ENCODE assay signal across 17 cellular contexts in the genomic region with DNA sequence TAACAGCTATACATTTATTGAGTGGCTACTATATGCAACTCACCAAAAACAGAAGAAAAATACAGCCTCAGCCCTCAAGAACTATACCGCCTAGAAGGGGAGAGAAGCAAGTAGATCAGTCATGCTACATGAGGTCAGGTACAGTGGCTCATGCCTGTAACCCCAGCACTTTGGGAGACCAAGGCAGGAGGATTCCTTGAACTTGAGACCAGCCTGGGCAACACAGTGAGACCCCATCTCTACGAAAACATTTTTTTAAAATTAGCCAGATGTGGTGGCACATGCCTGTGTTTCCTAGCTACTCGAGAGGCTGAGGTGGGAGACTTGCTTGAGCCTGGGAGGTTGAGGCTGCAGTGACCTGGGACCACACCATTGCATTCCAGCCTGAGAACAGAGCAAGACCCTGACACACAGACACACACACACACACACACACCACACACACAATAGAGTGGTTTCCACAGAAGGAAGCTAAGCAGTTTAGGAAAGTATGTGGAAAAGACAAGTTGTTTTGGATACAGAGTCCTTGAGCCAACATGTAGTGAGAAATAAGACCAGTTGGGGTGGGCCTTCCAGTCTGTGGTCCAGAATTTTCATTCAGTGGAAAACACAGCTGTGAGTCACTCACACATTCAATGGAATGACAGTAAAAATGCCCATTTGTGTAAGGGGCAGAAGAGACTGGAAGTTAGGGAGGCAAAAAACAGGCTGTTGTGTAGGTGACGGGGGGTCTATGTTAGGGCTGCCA. TPM values are rescaled to one million over a fixed set of nuclear protein-coding genes. Genes with fewer than 3 reads are reported as not detected.
DNase-seq lines count a peak whose midpoint lies in the region; ATAC-seq and TF ChIP-seq lines count a peak whose summit lies in the region.
"Had no signal": no experiment of that assay in that cellular context is flagged by ENCODE, and none has a peak within 500 bp of the region (broad histone marks: within the 10 kb centered on the region; RNA-seq: fewer than 3 reads in every experiment).

No MANE protein-coding gene starts in this region.

- no peak overlapping the region for H3K23ac ChIP-seq in neuronal stem cell (ENCODE audit: low read depth, low read length, poor library complexity)

- no peak overlapping the region for H4K8ac ChIP-seq in neuronal stem cell (ENCODE audit: low read depth, low read length)

- H3K4me1 Mint-ChIP-seq in T-helper 2 cell treated with Interferon-gamma antibody and Interleukin-4, amounts not matched to agents 5 μg/mL and 100 μg/mL, for 36 hours (ENCODE audit: low read depth) = peaks cover 7% of the 10 kb centered on the region

- POLR2A ChIA-PET in BJ (lab: Charles Lee) = no interaction called here

- no peak overlapping the region for H2BK15ac ChIP-seq in neuronal stem cell (ENCODE audit: low read length)

- H3K9me3 Mint-ChIP-seq in T-helper 2 cell treated with Interferon-gamma antibody and Interleukin-4, amounts not matched to agents 5 μg/mL and 100 μg/mL, for 36 hours = no peaks in the 10 kb centered on the region
- H3K9me3 Mint-ChIP-seq: activated T-cell treated with anti-CD3 and anti-CD28 coated beads, Interleukin-2, amount 50 U/mL, for 4 hours; stimulated activated naive CD8-positive, alpha-beta T cell treated with anti-CD3 and anti-CD28 coated beads, Interleukin-15, Interleukin-2, amounts not matched to agents 100 ng/mL and 50 ng/mL, for 24 hours had no signal

- TF ChIP-seq CTCF in BJ (IDR thresholded peaks at IDR 0.05; ENCODE audit: insufficient read depth, low read depth, low read length) (no peak), esophagus squamous epithelium (IDR thresholded peaks at IDR 0.05) (no peak), testis (IDR thresholded peaks at IDR 0.05) (no peak)

- H3K4me1 ChIP-seq in esophagus squamous epithelium (peaks cover 25 to 77% (median 36%) of the 10 kb centered on the region in 3 donors), neuronal stem cell (ENCODE audit: control insufficient read depth in 2 of 2, insufficient read depth in 1 of 2, low read depth in 1 of 2, low read length in 2 of 2) (peaks cover 0 to 1% of the 10 kb centered on the region in 2 donors), testis (peaks cover 33% of the 10 kb centered on the region)

- H3K79me1 ChIP-seq in neuronal stem cell (ENCODE audit: low read depth, low read length) = peaks cover 2% of the 10 kb centered on the region

- H2AK5ac ChIP-seq in neuronal stem cell (ENCODE audit: low read depth, low read length) = no peak overlapping the region

- H2BK12ac ChIP-seq in neuronal stem cell (ENCODE audit: low read length) = no peak overlapping the region

- H3K27me3 ChIP-seq in BJ (ENCODE audit: control insufficient read depth, insufficient read depth, low read length) = no peaks in the 10 kb centered on the region
- no peaks in the 10 kb centered on the region for H3K27me3 ChIP-seq in esophagus squamous epithelium
- H3K27me3 ChIP-seq in neuronal stem cell (ENCODE audit: control insufficient read depth in 3 of 3, insufficient read depth in 3 of 3, low read depth in 1 of 3, low read length in 3 of 3) = no peaks in the 10 kb centered on the region
- no peaks in the 10 kb centered on the region for H3K27me3 ChIP-seq in testis

- no peak overlapping the region for H2BK5ac ChIP-seq in neuronal stem cell (ENCODE audit: low read length)

- H3K4me2 ChIP-seq in neuronal stem cell (ENCODE audit: insufficient read depth, low read length, poor library complexity, severe bottlenecking) = no peak overlapping the region

- no peak overlapping the region for H2BK120ac ChIP-seq in neuronal stem cell (ENCODE audit: low read depth, low read length)

- peak; percentile 56 for DNase-seq in BJ (ENCODE audit: low read depth)
- DNase-seq in RPMI7951 (ENCODE audit: low read depth) = peak; percentile 76
- DNase-seq in esophagus squamous epithelium (lab: John Stamatoyannopoulos, UW) = no peak
- DNase-seq in neuronal stem cell (ENCODE audit: low spot score) = no peak
- no peak for DNase-seq in T-helper 2 cell treated with Interferon-gamma antibody and Interleukin-4, amounts not matched to agents 5 μg/mL and 100 μg/mL, for 36 hours (ENCODE audit: low spot score)
- no peak for DNase-seq in testis
- no peak for DNase-seq in RPMI8226
- DNase-seq: activated CD4-positive, alpha-beta T cell treated with anti-CD3 and anti-CD28 coated beads, Interleukin-2, amount 50 U/mL, for 48 hours; activated T-cell treated with anti-CD3 and anti-CD28 coated beads, Interleukin-2, amount 50 U/mL, for 4 hours; cortex of kidney; left ventricle myocardium superior; NCI-H1694 treated with DMSO at 0.1 percent for 48 hours; NCI-H446; stimulated activated CD4-positive, alpha-beta T cell treated with anti-CD3 and anti-CD28 coated beads, Interleukin-12 subunit alpha, Interleukin-12 subunit beta, amount 100 ng/mL, for 4 hours had no signal

- peak overlapping the region; percentile 57 for H3K18ac ChIP-seq in neuronal stem cell (ENCODE audit: low read length)

- H3K4ac ChIP-seq in neuronal stem cell (ENCODE audit: low read length) = no peak overlapping the region

- WGBS in esophagus squamous epithelium, 2 donors = 89% methylated on average over 3 to 4 of the region's 4 CpGs
- no CpG with 5 or more reads among the region's 4 CpGs for WGBS in neuronal stem cell (ENCODE audit: extremely low coverage in 2 of 2, insufficient read length in 2 of 2, insufficient replicate concordance in 1 of 2), 2 donors
- WGBS in testis, 2 donors = 85 to 90% methylated on average over 4 of the region's 4 CpGs

- H3K27me3 Mint-ChIP-seq in T-helper 2 cell treated with Interferon-gamma antibody and Interleukin-4, amounts not matched to agents 5 μg/mL and 100 μg/mL, for 36 hours (ENCODE audit: low read depth) = no peaks in the 10 kb centered on the region
- H3K27me3 Mint-ChIP-seq: B cell; stimulated activated naive CD8-positive, alpha-beta T cell treated with anti-CD3 and anti-CD28 coated beads, Interleukin-15, Interleukin-2, amounts not matched to agents 100 ng/mL and 50 ng/mL, for 24 hours had no signal

- H3K36me3 Mint-ChIP-seq in T-helper 2 cell treated with Interferon-gamma antibody and Interleukin-4, amounts not matched to agents 5 μg/mL and 100 μg/mL, for 36 hours (ENCODE audit: low read depth) = peaks cover 10% of the 10 kb centered on the region

- CTCF ChIA-PET in BJ (lab: Yijun Ruan, JAX) = interaction anchor here (0.6 to 1.3 kb wide), 3 partner anchors 15 to 109 kb away, joined by 3 to 4 read pairs (median 4); no protein-coding TSS in a partner anchor

- H4K91ac ChIP-seq in neuronal stem cell (ENCODE audit: low read depth, low read length, poor library complexity) = no peak overlapping the region

- no peak overlapping the region for H3K4me3 Mint-ChIP-seq in T-helper 2 cell treated with Interferon-gamma antibody and Interleukin-4, amounts not matched to agents 5 μg/mL and 100 μg/mL, for 36 hours
- H3K4me3 Mint-ChIP-seq: activated T-cell treated with anti-CD3 and anti-CD28 coated beads, Interleukin-2, amount 50 U/mL, for 4 hours; B cell; stimulated activated naive CD8-positive, alpha-beta T cell treated with anti-CD3 and anti-CD28 coated beads, Interleukin-15, Interleukin-2, amounts not matched to agents 100 ng/mL and 50 ng/mL, for 24 hours had no signal

- no peak for ATAC-seq in HG02798 (IDR thresholded peaks at IDR 0.05; ENCODE audit: poor library complexity, unreplicated experiment)
- ATAC-seq: activated T-cell treated with anti-CD3 and anti-CD28 coated beads, Interleukin-2, amount 50 U/mL, for 4 hours; left ventricle myocardium superior had no signal

- H3K27ac ChIP-seq in esophagus squamous epithelium (peak overlapping the region in 3 of 4 donors; percentile 41 to 61 (median 46)), neuronal stem cell (replicated peaks; ENCODE audit: low read length) (no peak overlapping the region), testis (no peak overlapping the region)

- TF ChIP-seq POLR2A in esophagus squamous epithelium (IDR thresholded peaks at IDR 0.05) = no peak
- TF ChIP-seq POLR2A in testis (IDR thresholded peaks at IDR 0.05) = no peak

- peak overlapping the region; percentile 44 for H3K9ac ChIP-seq in neuronal stem cell (ENCODE audit: low read depth, low read length, poor library complexity)

- H3K14ac ChIP-seq in neuronal stem cell (ENCODE audit: low read length) = no peak overlapping the region

- H3K9me3 ChIP-seq in esophagus squamous epithelium (no peaks in the 10 kb centered on the region), neuronal stem cell (replicated peaks in 1 of 2; ENCODE audit: control insufficient read depth in 2 of 2, insufficient read depth in 1 of 2, low read depth in 1 of 2, low read length in 2 of 2) (no peaks in the 10 kb centered on the region), testis (no peaks in the 10 kb centered on the region)

- H2AFZ ChIP-seq in neuronal stem cell (ENCODE audit: low read length) = no peak overlapping the region

- H3K4me3 ChIP-seq in BJ (ENCODE audit: low read depth, low read length) (no peak overlapping the region), esophagus squamous epithelium (no peak overlapping the region), neuronal stem cell (ENCODE audit: low read length in 2 of 2) (no peak overlapping the region), testis (no peak overlapping the region)

- intact Hi-C loops in esophagus squamous epithelium (cut with DNase I) (no loop called here), testis (cut with DNase I; ENCODE audit: low total_unique reads) (no loop called here)

- no peak overlapping the region for H3K27ac Mint-ChIP-seq in T-helper 2 cell treated with Interferon-gamma antibody and Interleukin-4, amounts not matched to agents 5 μg/mL and 100 μg/mL, for 36 hours
- H3K27ac Mint-ChIP-seq: B cell; stimulated activated naive CD8-positive, alpha-beta T cell treated with anti-CD3 and anti-CD28 coated beads, Interleukin-15, Interleukin-2, amounts not matched to agents 100 ng/mL and 50 ng/mL, for 24 hours had no signal

- H3K36me3 ChIP-seq in BJ (ENCODE audit: control insufficient read depth, insufficient read depth, low read length) (no peaks in the 10 kb centered on the region), esophagus squamous epithelium (no peaks in the 10 kb centered on the region), neuronal stem cell (replicated peaks in 1 of 2; ENCODE audit: control insufficient read depth in 2 of 2, insufficient read depth in 2 of 2, low read length in 2 of 2) (peaks cover 0 to 18% of the 10 kb centered on the region in 2 donors), testis (ENCODE audit: low read depth, missing control alignments) (no peaks in the 10 kb centered on the region)

RNA-seq across cellular contexts. Expression of gene SNTB2, which starts 10.8 kb away (rescaled TPM):
- 43.1 and 50.5 TPM in 2 replicates for polyA plus RNA-seq in BJ (2011; rRNA removed)
- polyA minus RNA-seq in BJ (2011; rRNA and poly(A)+ RNA removed) = 47.4 and 51.0 TPM in 2 replicates
- total RNA-seq in RPMI7951 (2014; rRNA removed; shearing (Covaris generic)) = 25.8 and 26.2 TPM in 2 replicates
- 10 to 100 TPM; 25.5 to 49.6 (median 25.9) TPM for total RNA-seq in esophagus squamous epithelium
- 8.1 TPM for polyA plus RNA-seq in neuronal stem cell (2013, experiment 1 of 2)
- polyA plus RNA-seq in neuronal stem cell (2013, experiment 2 of 2) = 8.8 TPM
- 10 to 100 TPM; 35.1 to 39.3 TPM for total RNA-seq in testis
- 29.2 TPM for polyA plus RNA-seq in testis (ENCODE audit: insufficient read depth, low read depth, low replicate concordance)

RNA-seq across cellular contexts. Expression of gene UTP4, which starts 43.8 kb away (rescaled TPM):
- polyA plus RNA-seq in BJ (2011; rRNA removed) (59.2 and 60.7 TPM in 2 replicates), testis (ENCODE audit: insufficient read depth, low read depth, low replicate concordance) (80.5 TPM)
- polyA minus RNA-seq in BJ (2011; rRNA and poly(A)+ RNA removed) = 57.5 and 73.5 TPM in 2 replicates
- 13.1 and 22.5 TPM in 2 replicates for total RNA-seq in RPMI7951 (2014; rRNA removed; shearing (Covaris generic))
- total RNA-seq in esophagus squamous epithelium (10 to 100 TPM; 18.3 to 42.2 (median 28.6) TPM), testis (10 to 100 TPM; 72.8 to 78.3 TPM)
- 23.3 TPM for polyA plus RNA-seq in neuronal stem cell (2013, experiment 1 of 2)
- 24.2 TPM for polyA plus RNA-seq in neuronal stem cell (2013, experiment 2 of 2)

RNA-seq across cellular contexts. Expression of gene CHTF8, which starts 43.8 kb away (rescaled TPM):
- polyA plus RNA-seq in BJ (2011; rRNA removed) = 128 and 161 TPM in 2 replicates
- polyA minus RNA-seq in BJ (2011; rRNA and poly(A)+ RNA removed) = 97.8 and 154 TPM in 2 replicates
- 58.3 and 65.0 TPM in 2 replicates for total RNA-seq in RPMI7951 (2014; rRNA removed; shearing (Covaris generic))
- total RNA-seq in esophagus squamous epithelium = 10 to 100 TPM; 51.2 to 83.4 (median 63.4) TPM
- polyA plus RNA-seq in neuronal stem cell (2013, experiment 1 of 2) = 95.4 TPM
- polyA plus RNA-seq in neuronal stem cell (2013, experiment 2 of 2) = 91.8 TPM
- 100 to 1,000 TPM; 131 to 147 TPM for total RNA-seq in testis
- polyA plus RNA-seq in testis (ENCODE audit: insufficient read depth, low read depth, low replicate concordance) = 122 TPM

Comparison
In these comparisons a context has a peak if more than half of its experiments do, and no peak if none do; other contexts are left out.
1. DNase-seq: peak in BJ (single experiment) and RPMI7951 (single experiment); none in esophagus squamous epithelium (single experiment), neuronal stem cell (single experiment), T-helper 2 cell treated with Interferon-gamma antibody and Interleukin-4, amounts not matched to agents 5 μg/mL and 100 μg/mL, for 36 hours (single experiment), testis (single experiment) and RPMI8226 (single experiment).
2. H3K27ac ChIP-seq: peak in esophagus squamous epithelium (3 of 4); none in neuronal stem cell (single experiment) and testis (0 of 2).